In genomic region chr12:109696485-109697269, GRCh38 we compare ENCODE assay signal across 1 cellular context.
TF ChIP-seq lines count a peak whose summit lies in the region.

No MANE protein-coding gene starts in this region.

TF ChIP-seq in HepG2, 621 proteins besides CTCF, POLR2A, EP300 and RAD21 (continued from another document):
- TF ChIP-seq AKNA (CRISPR knock-in tag; IDR thresholded peaks at IDR 0.05; ENCODE audit: borderline replicate concordance) = no peak
- TF ChIP-seq MXD4 (CRISPR knock-in tag; IDR thresholded peaks at IDR 0.05) = no peak
- TF ChIP-seq HES4 (CRISPR knock-in tag; IDR thresholded peaks at IDR 0.05; ENCODE audit: borderline replicate concordance) = no peak
- TF ChIP-seq GMEB1 (CRISPR knock-in tag; IDR thresholded peaks at IDR 0.05; ENCODE audit: borderline replicate concordance) = no peak
- no peak for TF ChIP-seq IRF9 (CRISPR knock-in tag; IDR thresholded peaks at IDR 0.05; ENCODE audit: borderline replicate concordance)
- TF ChIP-seq ELF4 (CRISPR knock-in tag; IDR thresholded peaks at IDR 0.05; ENCODE audit: borderline replicate concordance) = no peak
- no peak for TF ChIP-seq ATRX (CRISPR knock-in tag; IDR thresholded peaks at IDR 0.05; ENCODE audit: borderline replicate concordance)
- TF ChIP-seq CENPX (CRISPR knock-in tag; IDR thresholded peaks at IDR 0.05) = no peak
- no peak for TF ChIP-seq MIER3 (CRISPR knock-in tag; IDR thresholded peaks at IDR 0.05; ENCODE audit: borderline replicate concordance)
- no peak for TF ChIP-seq ZNF740 (CRISPR knock-in tag; IDR thresholded peaks at IDR 0.05)
- peak; percentile 99 for TF ChIP-seq ZNF3 (CRISPR knock-in tag; IDR thresholded peaks at IDR 0.05)
- TF ChIP-seq BORCS8-MEF2B (CRISPR knock-in tag; IDR thresholded peaks at IDR 0.05) = no peak
- TF ChIP-seq JUND (CRISPR knock-in tag; IDR thresholded peaks at IDR 0.05) = peak; percentile 32; the same call in 1 of the 2 replicates
- no peak for TF ChIP-seq SNAI1 (CRISPR knock-in tag; IDR thresholded peaks at IDR 0.05; ENCODE audit: borderline replicate concordance)
- TF ChIP-seq HNRNPH1 (optimal IDR thresholded peaks at IDR 0.05; ENCODE audit: low read depth, low read length) = no peak
- no peak for TF ChIP-seq TEF (CRISPR knock-in tag; IDR thresholded peaks at IDR 0.05)
- TF ChIP-seq DNMT1 (CRISPR knock-in tag; IDR thresholded peaks at IDR 0.05) = no peak
- peak; percentile 92 for TF ChIP-seq FOSL2 (CRISPR knock-in tag; IDR thresholded peaks at IDR 0.05)
- no peak for TF ChIP-seq ZNF530 (CRISPR knock-in tag; IDR thresholded peaks at IDR 0.05; ENCODE audit: low read depth)
- no peak for TF ChIP-seq GZF1 (CRISPR knock-in tag; IDR thresholded peaks at IDR 0.05)
- no peak for TF ChIP-seq REPIN1 (CRISPR knock-in tag; IDR thresholded peaks at IDR 0.05; ENCODE audit: borderline replicate concordance, low read depth)
- TF ChIP-seq HNRNPK (IDR thresholded peaks at IDR 0.05; ENCODE audit: low read depth, low read length, poor library complexity, severe bottlenecking) = no peak
- no peak for TF ChIP-seq ZEB1 (IDR thresholded peaks at IDR 0.05; ENCODE audit: insufficient replicate concordance, low read depth)
- no peak for TF ChIP-seq ZNF34 (CRISPR knock-in tag; IDR thresholded peaks at IDR 0.05; ENCODE audit: borderline replicate concordance)
- no peak for TF ChIP-seq MZF1 (CRISPR knock-in tag; IDR thresholded peaks at IDR 0.05; ENCODE audit: borderline replicate concordance)
- TF ChIP-seq U2AF2 (IDR thresholded peaks at IDR 0.05; ENCODE audit: low read depth, low read length) = no peak
- no peak for TF ChIP-seq SNAPC2 (CRISPR knock-in tag; IDR thresholded peaks at IDR 0.05)
- 0 out of 2 replicates have a peak, but pooled peaks have one; percentile 36 for TF ChIP-seq ADNP (CRISPR knock-in tag; IDR thresholded peaks at IDR 0.05)
- no peak for TF ChIP-seq ZBTB34 (CRISPR knock-in tag; IDR thresholded peaks at IDR 0.05)
- TF ChIP-seq ZNF609 (CRISPR knock-in tag; IDR thresholded peaks at IDR 0.05; ENCODE audit: borderline replicate concordance) = no peak
- peak; percentile 92 for TF ChIP-seq ZKSCAN1 (IDR thresholded peaks at IDR 0.05; ENCODE audit: low read length)
- no peak for TF ChIP-seq ZNF550 (CRISPR knock-in tag; IDR thresholded peaks at IDR 0.05; ENCODE audit: borderline replicate concordance)
- no peak for TF ChIP-seq FUBP1 (CRISPR knock-in tag; IDR thresholded peaks at IDR 0.05; ENCODE audit: borderline replicate concordance)
- no peak for TF ChIP-seq ZNF564 (CRISPR knock-in tag; IDR thresholded peaks at IDR 0.05)
- no peak for TF ChIP-seq HNRNPL (IDR thresholded peaks at IDR 0.05; ENCODE audit: low read depth, low read length)
- no peak for TF ChIP-seq ZNF704 (CRISPR knock-in tag; IDR thresholded peaks at IDR 0.05; ENCODE audit: borderline replicate concordance)
- no peak for TF ChIP-seq NAIF1 (CRISPR knock-in tag; IDR thresholded peaks at IDR 0.05; ENCODE audit: borderline replicate concordance)
- TF ChIP-seq RBM22 (optimal IDR thresholded peaks at IDR 0.05; ENCODE audit: low read length) = no peak
- no peak for TF ChIP-seq STAG1 (CRISPR knock-in tag; IDR thresholded peaks at IDR 0.05)
- no peak for TF ChIP-seq TRIM22 (IDR thresholded peaks at IDR 0.05)
- no peak for TF ChIP-seq TBP (CRISPR knock-in tag; IDR thresholded peaks at IDR 0.05)
- no peak for TF ChIP-seq GPBP1L1 (CRISPR knock-in tag; IDR thresholded peaks at IDR 0.05)
